18 cellular contexts compared by ENCODE assay signal in genomic region chr1:21435646-21436487, GRCh38. TPM values are rescaled to one million over a fixed set of nuclear protein-coding genes. Genes with fewer than 3 reads are reported as not detected.
DNase-seq lines count a peak whose midpoint lies in the region; ATAC-seq, FAIRE-seq and TF ChIP-seq lines count a peak whose summit lies in the region.
"Had no signal": no experiment of that assay in that cellular context is flagged by ENCODE, and none has a peak within 500 bp of the region (broad histone marks: within the 10 kb centered on the region; RNA-seq: fewer than 3 reads in every experiment).

No MANE protein-coding gene starts in this region.

- peak overlapping the region; percentile 76 to 88 for H3K4me2 ChIP-seq in H1 (ENCODE audit: insufficient read depth in 1 of 2, low read depth in 2 of 2, low read length in 2 of 2)
- H3K4me2 ChIP-seq: SK-N-SH had no signal

- TF ChIP-seq RAD21 in H1 (IDR thresholded peaks at IDR 0.05 in 1 of 2, conservative IDR thresholded peaks at IDR 0.05 in 1 of 2; ENCODE audit: low read depth in 2 of 2, low read length in 2 of 2) = no peak

- H3K27ac Mint-ChIP-seq in MCF 10A (ENCODE audit: low read depth, unreplicated experiment) = no peak overlapping the region

- H3K9ac ChIP-seq in H1 (replicated peaks in 1 of 4; ENCODE audit: extremely low read depth in 1 of 4, low read depth in 3 of 4, low read length in 3 of 4) = no peak overlapping the region
- H3K9ac ChIP-seq: SK-N-SH had no signal

- no peak overlapping the region for H2BK120ac ChIP-seq in H1 (replicated peaks; ENCODE audit: low read depth, low read length)

- TF ChIP-seq EP300 in H1 (IDR thresholded peaks at IDR 0.05; ENCODE audit: borderline replicate concordance in 1 of 2, low read depth in 2 of 2, low read length in 2 of 2) (no peak), stomach (IDR thresholded peaks at IDR 0.05) (no peak)

- no peak overlapping the region for H3K4ac ChIP-seq in H1 (replicated peaks; ENCODE audit: insufficient read length, low read depth, low read length)

- no peak for FAIRE-seq in H1 (lab: Jason Lieb, UNC)
- FAIRE-seq: A204.1 had no signal

- no peak overlapping the region for H3K4me3 Mint-ChIP-seq in MCF 10A (ENCODE audit: unreplicated experiment)

- H3K36me3 ChIP-seq in breast epithelium (no peaks in the 10 kb centered on the region), H1 (ENCODE audit: control insufficient read depth in 2 of 4, insufficient read depth in 4 of 4, low read length in 3 of 4) (no peaks in the 10 kb centered on the region), lower lobe of right lung (no peaks in the 10 kb centered on the region), stomach (no peaks in the 10 kb centered on the region), mucosa of descending colon (ENCODE audit: low read depth) (no peaks in the 10 kb centered on the region)
- H3K36me3 ChIP-seq: neutrophil, upper lobe of right lung had no signal

- TF ChIP-seq CTCF in breast epithelium (IDR thresholded peaks at IDR 0.05) = no peak
- TF ChIP-seq CTCF in MCF 10A (IDR thresholded peaks at IDR 0.05; ENCODE audit: unreplicated experiment) = no peak
- no peak for TF ChIP-seq CTCF in H1 (IDR thresholded peaks at IDR 0.05; ENCODE audit: control extremely low read depth in 1 of 3, insufficient read depth in 1 of 3, low read depth in 1 of 3, low read length in 3 of 3)
- TF ChIP-seq CTCF in lower lobe of right lung (IDR thresholded peaks at IDR 0.05) = no peak
- no peak for TF ChIP-seq CTCF in stomach (IDR thresholded peaks at IDR 0.05)
- no peak for TF ChIP-seq CTCF in mucosa of descending colon (IDR thresholded peaks at IDR 0.05)

- no peak for DNase-seq in breast epithelium (ENCODE audit: low spot score in 2 of 2)
- no peak for DNase-seq in MCF 10A (ENCODE audit: unreplicated experiment)
- no peak for DNase-seq in H1 (ENCODE audit: low read depth in 1 of 2, low spot score in 2 of 2)
- no peak for DNase-seq in lower lobe of right lung
- no peak for DNase-seq in stomach
- DNase-seq in mucosa of descending colon = no peak
- DNase-seq: activated CD8-positive, alpha-beta memory T cell treated with anti-CD3 and anti-CD28 coated beads for 24 hours; CD4-positive, CD25-positive, alpha-beta regulatory T cell; NCI-H2029; NCI-H526; upper lobe of right lung had no signal

- H2BK15ac ChIP-seq in H1 (ENCODE audit: low read length) = peak overlapping the region; percentile 72; the same call in 1 of the 2 replicates

- H3K79me2 ChIP-seq in H1 (ENCODE audit: control insufficient read depth in 1 of 2, insufficient read depth in 2 of 2, low read length in 2 of 2) = no peaks in the 10 kb centered on the region

- peak overlapping the region; percentile 60; the same call in 1 of the 2 replicates for H2BK5ac ChIP-seq in H1 (ENCODE audit: low read depth, low read length)

- no peaks in the 10 kb centered on the region for H3K9me3 Mint-ChIP-seq in MCF 10A (ENCODE audit: unreplicated experiment)
- H3K9me3 Mint-ChIP-seq: CD4-positive, CD25-positive, alpha-beta regulatory T cell had no signal

- H3K4me1 Mint-ChIP-seq in MCF 10A (ENCODE audit: insufficient read depth, unreplicated experiment) = peaks cover 2% of the 10 kb centered on the region

- H3K23me2 ChIP-seq in H1 (ENCODE audit: low read depth, low read length) = peaks cover 10% of the 10 kb centered on the region; the same call in 1 of the 2 replicates

- H4K8ac ChIP-seq in H1 (ENCODE audit: extremely low read depth, insufficient read depth, low read length) = peak overlapping the region; percentile 94

- H3K79me1 ChIP-seq in H1 (ENCODE audit: low read depth, low read length) = no peaks in the 10 kb centered on the region

- ATAC-seq in lower lobe of right lung = no peak
- no peak for ATAC-seq in GM18867 (IDR thresholded peaks at IDR 0.05; ENCODE audit: unreplicated experiment)
- no peak for ATAC-seq in mucosa of descending colon
- no peak for ATAC-seq in GM18505 (IDR thresholded peaks at IDR 0.05; ENCODE audit: unreplicated experiment)

- H3K4me1 ChIP-seq in breast epithelium (no peaks in the 10 kb centered on the region), H1 (replicated peaks in 1 of 4; ENCODE audit: control insufficient read depth in 3 of 4, insufficient read depth in 4 of 4, low read length in 3 of 4) (peaks cover 0 to 5% (median 3%) of the 10 kb centered on the region in 4 experiments; a peak in 3 of 7 replicates), lower lobe of right lung (peaks cover 4% of the 10 kb centered on the region), stomach (peaks cover 8 to 29% (median 28%) of the 10 kb centered on the region in 4 donors), mucosa of descending colon (ENCODE audit: low read depth) (no peaks in the 10 kb centered on the region)
- H3K4me1 ChIP-seq: upper lobe of right lung had no signal

- peak overlapping the region; percentile 75; the same call in 1 of the 2 replicates for H2BK12ac ChIP-seq in H1 (ENCODE audit: low read depth, low read length)

- no peak overlapping the region for H4K5ac ChIP-seq in H1 (ENCODE audit: insufficient read length, low read depth, low read length)

- H2BK20ac ChIP-seq in H1 (ENCODE audit: low read length) = no peak overlapping the region

- no peak for TF ChIP-seq POLR2A in breast epithelium (IDR thresholded peaks at IDR 0.05)
- TF ChIP-seq POLR2A in H1 (IDR thresholded peaks at IDR 0.05; ENCODE audit: control extremely low read depth in 1 of 2, low read depth in 2 of 2, low read length in 2 of 2) = no peak
- no peak for TF ChIP-seq POLR2A in stomach (IDR thresholded peaks at IDR 0.05)
- TF ChIP-seq POLR2A in GM18505 (IDR thresholded peaks at IDR 0.05; ENCODE audit: borderline replicate concordance, extremely low read depth, insufficient read depth, insufficient read length) = no peak

- no peak overlapping the region for H3K56ac ChIP-seq in H1 (replicated peaks; ENCODE audit: insufficient read length, low read depth, low read length)

- H3K27me3 ChIP-seq in breast epithelium (no peaks in the 10 kb centered on the region), H1 (replicated peaks in 1 of 4; ENCODE audit: control insufficient read depth in 3 of 4, extremely low read depth in 1 of 4, insufficient read depth in 3 of 4, low read length in 3 of 4) (peaks cover 0 to 20% (median 11%) of the 10 kb centered on the region in 4 experiments; a peak in 6 of 7 replicates), lower lobe of right lung (ENCODE audit: low read depth) (peaks cover 13% of the 10 kb centered on the region), stomach (peaks cover 0 to 23% (median 0%) of the 10 kb centered on the region in 3 donors)
- H3K27me3 ChIP-seq: upper lobe of right lung had no signal

- CTCF ChIA-PET in MCF 10A (lab: Yijun Ruan, JAX) (interaction anchor here (0.6 kb wide), 2 partner anchors 220 to 349 kb away, joined by 3 to 4 read pairs; no protein-coding TSS in a partner anchor), H1 (lab: Charles Lee; ENCODE audit: partially characterized antibody) (interaction anchor here (0.7 to 1.0 kb wide), 4 partner anchors 55 to 223 kb away, joined by 3 read pairs; no protein-coding TSS in a partner anchor)

- no peak overlapping the region for H3K23ac ChIP-seq in H1 (ENCODE audit: insufficient read length)

- intact Hi-C loops in breast epithelium (cut with DNase I; ENCODE audit: low total_unique reads) (no loop called here), MCF 10A (cut with micrococcal nuclease) (no loop called here), lower lobe of right lung (cut with DNase I) (no loop called here), stomach (cut with DNase I; ENCODE audit: low total_unique reads) (no loop called here), mucosa of descending colon (cut with DNase I, micrococcal nuclease) (no loop called here)

- H3K27ac ChIP-seq in breast epithelium (no peak overlapping the region), H1 (ENCODE audit: low read depth, low read length) (no peak overlapping the region), lower lobe of right lung (no peak overlapping the region), stomach (no peak overlapping the region)
- H3K27ac ChIP-seq: epithelial cell of prostate, neutrophil, upper lobe of right lung, VCaP had no signal

- H3K36me3 Mint-ChIP-seq in MCF 10A (ENCODE audit: insufficient read depth, unreplicated experiment) = peaks cover 6% of the 10 kb centered on the region
- H3K36me3 Mint-ChIP-seq: CD4-positive, CD25-positive, alpha-beta regulatory T cell had no signal

- H4K91ac ChIP-seq in H1 (replicated peaks; ENCODE audit: insufficient read length, low read length) = no peak overlapping the region

- H3K27me3 Mint-ChIP-seq in MCF 10A (ENCODE audit: insufficient read depth, unreplicated experiment) = no peaks in the 10 kb centered on the region

- H3K14ac ChIP-seq in H1 (ENCODE audit: insufficient read length) = no peak overlapping the region

- H2AK5ac ChIP-seq in H1 (ENCODE audit: low read depth, low read length) = no peak overlapping the region

- POLR2A ChIA-PET in MCF 10A (lab: Yijun Ruan, JAX) (interaction anchor here (0.6 kb wide), 2 partner anchors 63 to 1521 kb away, joined by 3 read pairs; no protein-coding TSS in a partner anchor), H1 (lab: Charles Lee; ENCODE audit: partially characterized antibody) (interaction anchor here (0.6 to 1.2 kb wide), 2 partner anchors 74 to 277 kb away, joined by 3 read pairs; partner anchors contain the start of gene ALPL)

- H3K4me3 ChIP-seq in breast epithelium = peak overlapping the region in 2 of 3 donors; percentile 48 to 64
- peak overlapping the region; percentile 21 to 63 (median 40); a peak in 7 of 8 replicates for H3K4me3 ChIP-seq in H1 (ENCODE audit: extremely low read depth in 1 of 4, insufficient read depth in 2 of 4, low read depth in 3 of 4, low read length in 4 of 4)
- peak overlapping the region; percentile 46 for H3K4me3 ChIP-seq in lower lobe of right lung
- peak overlapping the region; percentile 40 to 56 (median 46) for H3K4me3 ChIP-seq in stomach
- no peak overlapping the region for H3K4me3 ChIP-seq in mucosa of descending colon

- no peak overlapping the region for H2AFZ ChIP-seq in H1 (ENCODE audit: low read length)

- H4K20me1 ChIP-seq in H1 (replicated peaks in 1 of 2; ENCODE audit: control insufficient read depth in 1 of 2, insufficient read depth in 2 of 2, low read length in 2 of 2) = no peaks in the 10 kb centered on the region

- H3K9me3 ChIP-seq in breast epithelium = no peaks in the 10 kb centered on the region
- H3K9me3 ChIP-seq in H1 (ENCODE audit: insufficient read depth in 2 of 2, low read depth in 1 of 2, low read length in 1 of 2) = no peaks in the 10 kb centered on the region
- no peaks in the 10 kb centered on the region for H3K9me3 ChIP-seq in lower lobe of right lung
- H3K9me3 ChIP-seq in stomach = no peaks in the 10 kb centered on the region
- H3K9me3 ChIP-seq in mucosa of descending colon = no peaks in the 10 kb centered on the region
- H3K9me3 ChIP-seq: neutrophil, SK-N-SH, upper lobe of right lung had no signal

- BruUV-seq in MCF 10A (replicated peaks; lab: Mats Ljungman, UMichigan) = no TSS peak

- H3K18ac ChIP-seq in H1 (ENCODE audit: extremely low read depth, low read length) = peak overlapping the region; percentile 75

- 86% methylated on average over 18 of the region's 20 CpGs; no CpG with 5 or more reads in 1 of the 2 experiments for WGBS in H1 (ENCODE audit: extremely low coverage in 1 of 2, insufficient coverage in 1 of 2, insufficient read length in 1 of 2, insufficient replicate concordance in 2 of 2, low coverage in 1 of 2, low lambda C conversion rate in 2 of 2, missing lambda C conversion rate in 1 of 2), 2 experiments
- 82 to 88% (median 84%) methylated on average over 19 to 20 of the region's 20 CpGs for WGBS in stomach, 5 donors

RNA-seq across cellular contexts. Expression of gene NBPF3, which starts 4.1 kb away (rescaled TPM):
- 10 to 100 TPM; 13.8 to 22.3 (median 20.6) TPM for total RNA-seq in breast epithelium
- 5.5 and 6.5 TPM in 2 replicates for total RNA-seq in MCF 10A (2022)
- total RNA-seq in H1 (2021; fragmentation: NEBNext Ultra II Directional; extraction: Animal tissue kit (Norgen Biotek cat#: 25700)) = 4.1 and 4.3 TPM in 2 replicates
- polyA plus RNA-seq in H1 (2011; rRNA removed) = 2.7 and 3.8 TPM in 2 replicates
- 3.8 TPM for polyA plus RNA-seq in H1 (2011; cell fraction: cytosol; rRNA removed)
- polyA plus RNA-seq in H1 (2011; cell fraction: nucleus; rRNA removed) = 9.1 TPM
- 3.6 to 5.6 TPM (median 4.8 TPM) in 4 replicates for polyA plus RNA-seq in H1 (2012, experiment 1 of 2)
- 1.5 TPM for polyA plus RNA-seq in H1 (2012, experiment 2 of 2)
- polyA plus RNA-seq in H1 (2013, experiment 1 of 2) = 2.6 TPM
- polyA plus RNA-seq in H1 (2013, experiment 2 of 2) = 2.5 TPM
- polyA minus RNA-seq in H1 (2011; rRNA and poly(A)+ RNA removed) = 6.7 and 12.0 TPM in 2 replicates
- polyA minus RNA-seq in H1 (2011; cell fraction: cytosol; rRNA and poly(A)+ RNA removed) = 4.3 TPM
- polyA minus RNA-seq in H1 (2011; cell fraction: nucleus; rRNA and poly(A)+ RNA removed) = 7.9 TPM
- 9.5 TPM for total RNA-seq in lower lobe of right lung
- 10 to 100 TPM in 4 of 5 donors, 1 to 10 TPM in 1; 3.5 to 42.8 (median 14.8) TPM for total RNA-seq in stomach
- 1 to 10 TPM; 1.1 to 6.1 (median 5.4) TPM for polyA plus RNA-seq in stomach
- total RNA-seq in mucosa of descending colon = 1 to 10 TPM; 3.4 to 7.9 (median 6.4) TPM
